2 cellular contexts compared by ENCODE assay signal in genomic region chr3:148583793-148584192, GRCh38.
TF ChIP-seq lines count a peak whose summit lies in the region.

No MANE protein-coding gene starts in this region.

TF ChIP-seq in HepG2, 621 proteins besides CTCF, POLR2A, EP300 and RAD21 (continued from another document):
- 0 out of 2 replicates have a peak, but pooled peaks have one; percentile 7 for TF ChIP-seq HNF4A (CRISPR knock-in tag; IDR thresholded peaks at IDR 0.05)

TF ChIP-seq in neural cell, 6 proteins besides CTCF, POLR2A, EP300 and RAD21:
- no peak for TF ChIP-seq REST (IDR thresholded peaks at IDR 0.05; ENCODE audit: borderline replicate concordance)
- no peak for TF ChIP-seq POLR2AphosphoS5 (IDR thresholded peaks at IDR 0.05)
- TF ChIP-seq EZH2 (IDR thresholded peaks at IDR 0.05; ENCODE audit: borderline replicate concordance, insufficient read depth, low read length, poor library complexity, severe bottlenecking), result no peak
- no peak for TF ChIP-seq TAF1 (IDR thresholded peaks at IDR 0.05; ENCODE audit: low read depth)
- TF ChIP-seq SMC3 (conservative IDR thresholded peaks at IDR 0.05; ENCODE audit: poor library complexity), result no peak
